8 cellular contexts compared by ENCODE assay signal in the genomic region with DNA sequence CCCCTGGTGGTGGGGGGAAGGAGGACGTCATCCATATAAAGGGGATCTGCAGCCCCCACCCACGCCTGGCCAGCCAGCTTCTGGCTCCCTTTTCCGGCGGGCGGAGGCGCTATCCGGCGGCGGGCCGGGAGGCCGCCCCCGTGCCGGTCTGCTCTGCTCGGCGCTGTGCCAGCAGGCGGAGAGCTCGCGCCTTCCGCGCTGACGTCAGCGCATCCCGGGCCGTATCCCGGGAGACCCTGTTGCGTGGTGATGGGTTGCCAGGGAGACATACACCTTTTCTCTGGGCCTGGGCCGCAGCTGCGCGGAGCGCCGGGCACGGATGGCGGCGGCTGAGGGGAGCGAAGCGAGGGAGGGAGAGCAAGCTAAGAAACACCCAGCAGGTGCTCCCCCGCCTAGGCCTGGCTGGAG. TPM values are rescaled to one million over a fixed set of nuclear protein-coding genes. Genes with fewer than 3 reads are reported as not detected.
DNase-seq lines count a peak whose midpoint lies in the region; ATAC-seq lines count a peak whose summit lies in the region.
"Had no signal": no experiment of that assay in that cellular context is flagged by ENCODE, and none has a peak within 500 bp of the region (broad histone marks: within the 10 kb centered on the region; RNA-seq: fewer than 3 reads in every experiment).

No MANE protein-coding gene starts in this region.

- peak; percentile 36 for ATAC-seq in left ventricle myocardium superior
- no peak for ATAC-seq in HG03039 (IDR thresholded peaks at IDR 0.05; ENCODE audit: unreplicated experiment)
- ATAC-seq: left colon had no signal

- peak overlapping the region; percentile 95 for H3K27ac ChIP-seq in rectal smooth muscle tissue (ENCODE audit: low read depth, low read length)

- H3K27me3 ChIP-seq in rectal smooth muscle tissue (ENCODE audit: control insufficient read depth, insufficient read depth, low read length), result no peaks in the 10 kb centered on the region

- peaks cover 28% of the 10 kb centered on the region for H3K36me3 ChIP-seq in rectal smooth muscle tissue (ENCODE audit: control insufficient read depth, insufficient read depth, low read length)

- peaks cover 27% of the 10 kb centered on the region for H3K4me1 ChIP-seq in rectal smooth muscle tissue (ENCODE audit: control insufficient read depth, insufficient read depth, low read length)

- intact Hi-C loops in left ventricle myocardium superior (cut with micrococcal nuclease), result no loop called here

- peak overlapping the region; percentile 38 for H3K9ac ChIP-seq in rectal smooth muscle tissue (ENCODE audit: low read length)

- DNase-seq in NCI-H187 (lab: John Stamatoyannopoulos, UW), result peak; percentile 70 to 76
- peak; percentile 86 for DNase-seq in amniotic epithelial cell (ENCODE audit: low read depth)
- DNase-seq in left ventricle myocardium superior, result peak; percentile 91
- no peak for DNase-seq in HuH-7.5 (ENCODE audit: low spot score)
- DNase-seq in germinal center (ENCODE audit: low spot score), result no peak

- peak overlapping the region; percentile 64 for H3K4me3 ChIP-seq in rectal smooth muscle tissue (ENCODE audit: low read length)

RNA-seq across cellular contexts. Expression of a gene that starts 1.1 kb away (rescaled TPM):
- total RNA-seq in left ventricle myocardium superior, result 41.0 TPM

RNA-seq across cellular contexts. Expression of a gene that starts 22.9 kb away (rescaled TPM):
- 3.6 TPM for total RNA-seq in left ventricle myocardium superior

RNA-seq across cellular contexts. Expression of a gene that starts 23.0 kb away (rescaled TPM):
- total RNA-seq in left ventricle myocardium superior, result 26.0 TPM

RNA-seq across cellular contexts. Expression of a gene that starts 24.1 kb away (rescaled TPM):
- 250 TPM for total RNA-seq in left ventricle myocardium superior

RNA-seq across cellular contexts. Expression of a gene that starts 39.5 kb away (rescaled TPM):
- total RNA-seq in left ventricle myocardium superior, result 0.37 TPM
- total RNA-seq: left colon had no signal

Comparison
In these comparisons a context has a peak if more than half of its experiments do, and no peak if none do; other contexts are left out.
1. DNase-seq: peak in NCI-H187 (2 of 2), amniotic epithelial cell (single experiment) and left ventricle myocardium superior (single experiment); none in HuH-7.5 (single experiment) and germinal center (single experiment).